Comparison of ENCODE assay signal across 1 cellular context in the genomic region with DNA sequence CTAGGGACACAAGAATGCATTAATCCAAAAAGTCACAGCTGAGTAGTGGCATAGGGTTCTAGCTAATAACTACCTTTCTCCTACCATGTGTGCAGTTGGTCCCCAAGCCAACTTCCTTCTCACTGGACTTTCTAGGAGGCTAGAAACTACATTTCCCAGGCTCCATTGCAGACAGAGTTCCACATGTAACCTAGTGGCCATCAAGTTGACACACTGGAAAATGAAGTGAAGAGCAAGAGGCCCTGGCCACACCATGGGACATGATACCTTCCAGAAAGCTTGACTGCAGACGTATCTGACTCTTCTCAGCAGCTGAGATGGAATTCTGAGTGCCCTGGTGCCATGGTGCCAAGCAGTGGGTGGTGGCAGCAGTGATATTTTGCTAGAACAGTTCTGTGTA.
A peak's percentile ranks its signal among the peaks of the same experiment; 100 is the strongest.
TF ChIP-seq lines count a peak whose summit lies in the region.

No MANE protein-coding gene starts in this region.

TF ChIP-seq in K562, 482 proteins besides CTCF, POLR2A, EP300 and RAD21 (continued from another document and continues in another):
- TF ChIP-seq, protein P1, sequence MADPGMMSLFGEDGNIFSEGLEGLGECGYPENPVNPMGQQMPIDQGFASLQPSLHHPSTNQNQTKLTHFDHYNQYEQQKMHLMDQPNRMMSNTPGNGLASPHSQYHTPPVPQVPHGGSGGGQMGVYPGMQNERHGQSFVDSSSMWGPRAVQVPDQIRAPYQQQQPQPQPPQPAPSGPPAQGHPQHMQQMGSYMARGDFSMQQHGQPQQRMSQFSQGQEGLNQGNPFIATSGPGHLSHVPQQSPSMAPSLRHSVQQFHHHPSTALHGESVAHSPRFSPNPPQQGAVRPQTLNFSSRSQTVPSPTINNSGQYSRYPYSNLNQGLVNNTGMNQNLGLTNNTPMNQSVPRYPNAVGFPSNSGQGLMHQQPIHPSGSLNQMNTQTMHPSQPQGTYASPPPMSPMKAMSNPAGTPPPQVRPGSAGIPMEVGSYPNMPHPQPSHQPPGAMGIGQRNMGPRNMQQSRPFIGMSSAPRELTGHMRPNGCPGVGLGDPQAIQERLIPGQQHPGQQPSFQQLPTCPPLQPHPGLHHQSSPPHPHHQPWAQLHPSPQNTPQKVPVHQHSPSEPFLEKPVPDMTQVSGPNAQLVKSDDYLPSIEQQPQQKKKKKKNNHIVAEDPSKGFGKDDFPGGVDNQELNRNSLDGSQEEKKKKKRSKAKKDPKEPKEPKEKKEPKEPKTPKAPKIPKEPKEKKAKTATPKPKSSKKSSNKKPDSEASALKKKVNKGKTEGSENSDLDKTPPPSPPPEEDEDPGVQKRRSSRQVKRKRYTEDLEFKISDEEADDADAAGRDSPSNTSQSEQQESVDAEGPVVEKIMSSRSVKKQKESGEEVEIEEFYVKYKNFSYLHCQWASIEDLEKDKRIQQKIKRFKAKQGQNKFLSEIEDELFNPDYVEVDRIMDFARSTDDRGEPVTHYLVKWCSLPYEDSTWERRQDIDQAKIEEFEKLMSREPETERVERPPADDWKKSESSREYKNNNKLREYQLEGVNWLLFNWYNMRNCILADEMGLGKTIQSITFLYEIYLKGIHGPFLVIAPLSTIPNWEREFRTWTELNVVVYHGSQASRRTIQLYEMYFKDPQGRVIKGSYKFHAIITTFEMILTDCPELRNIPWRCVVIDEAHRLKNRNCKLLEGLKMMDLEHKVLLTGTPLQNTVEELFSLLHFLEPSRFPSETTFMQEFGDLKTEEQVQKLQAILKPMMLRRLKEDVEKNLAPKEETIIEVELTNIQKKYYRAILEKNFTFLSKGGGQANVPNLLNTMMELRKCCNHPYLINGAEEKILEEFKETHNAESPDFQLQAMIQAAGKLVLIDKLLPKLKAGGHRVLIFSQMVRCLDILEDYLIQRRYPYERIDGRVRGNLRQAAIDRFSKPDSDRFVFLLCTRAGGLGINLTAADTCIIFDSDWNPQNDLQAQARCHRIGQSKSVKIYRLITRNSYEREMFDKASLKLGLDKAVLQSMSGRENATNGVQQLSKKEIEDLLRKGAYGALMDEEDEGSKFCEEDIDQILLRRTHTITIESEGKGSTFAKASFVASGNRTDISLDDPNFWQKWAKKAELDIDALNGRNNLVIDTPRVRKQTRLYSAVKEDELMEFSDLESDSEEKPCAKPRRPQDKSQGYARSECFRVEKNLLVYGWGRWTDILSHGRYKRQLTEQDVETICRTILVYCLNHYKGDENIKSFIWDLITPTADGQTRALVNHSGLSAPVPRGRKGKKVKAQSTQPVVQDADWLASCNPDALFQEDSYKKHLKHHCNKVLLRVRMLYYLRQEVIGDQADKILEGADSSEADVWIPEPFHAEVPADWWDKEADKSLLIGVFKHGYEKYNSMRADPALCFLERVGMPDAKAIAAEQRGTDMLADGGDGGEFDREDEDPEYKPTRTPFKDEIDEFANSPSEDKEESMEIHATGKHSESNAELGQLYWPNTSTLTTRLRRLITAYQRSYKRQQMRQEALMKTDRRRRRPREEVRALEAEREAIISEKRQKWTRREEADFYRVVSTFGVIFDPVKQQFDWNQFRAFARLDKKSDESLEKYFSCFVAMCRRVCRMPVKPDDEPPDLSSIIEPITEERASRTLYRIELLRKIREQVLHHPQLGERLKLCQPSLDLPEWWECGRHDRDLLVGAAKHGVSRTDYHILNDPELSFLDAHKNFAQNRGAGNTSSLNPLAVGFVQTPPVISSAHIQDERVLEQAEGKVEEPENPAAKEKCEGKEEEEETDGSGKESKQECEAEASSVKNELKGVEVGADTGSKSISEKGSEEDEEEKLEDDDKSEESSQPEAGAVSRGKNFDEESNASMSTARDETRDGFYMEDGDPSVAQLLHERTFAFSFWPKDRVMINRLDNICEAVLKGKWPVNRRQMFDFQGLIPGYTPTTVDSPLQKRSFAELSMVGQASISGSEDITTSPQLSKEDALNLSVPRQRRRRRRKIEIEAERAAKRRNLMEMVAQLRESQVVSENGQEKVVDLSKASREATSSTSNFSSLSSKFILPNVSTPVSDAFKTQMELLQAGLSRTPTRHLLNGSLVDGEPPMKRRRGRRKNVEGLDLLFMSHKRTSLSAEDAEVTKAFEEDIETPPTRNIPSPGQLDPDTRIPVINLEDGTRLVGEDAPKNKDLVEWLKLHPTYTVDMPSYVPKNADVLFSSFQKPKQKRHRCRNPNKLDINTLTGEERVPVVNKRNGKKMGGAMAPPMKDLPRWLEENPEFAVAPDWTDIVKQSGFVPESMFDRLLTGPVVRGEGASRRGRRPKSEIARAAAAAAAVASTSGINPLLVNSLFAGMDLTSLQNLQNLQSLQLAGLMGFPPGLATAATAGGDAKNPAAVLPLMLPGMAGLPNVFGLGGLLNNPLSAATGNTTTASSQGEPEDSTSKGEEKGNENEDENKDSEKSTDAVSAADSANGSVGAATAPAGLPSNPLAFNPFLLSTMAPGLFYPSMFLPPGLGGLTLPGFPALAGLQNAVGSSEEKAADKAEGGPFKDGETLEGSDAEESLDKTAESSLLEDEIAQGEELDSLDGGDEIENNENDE (IDR thresholded peaks at IDR 0.05; ENCODE audit: low read depth, low read length), result no peak
- no peak for TF ChIP-seq FOXJ3 (CRISPR knock-in tag; IDR thresholded peaks at IDR 0.05)
- TF ChIP-seq, protein P2, sequence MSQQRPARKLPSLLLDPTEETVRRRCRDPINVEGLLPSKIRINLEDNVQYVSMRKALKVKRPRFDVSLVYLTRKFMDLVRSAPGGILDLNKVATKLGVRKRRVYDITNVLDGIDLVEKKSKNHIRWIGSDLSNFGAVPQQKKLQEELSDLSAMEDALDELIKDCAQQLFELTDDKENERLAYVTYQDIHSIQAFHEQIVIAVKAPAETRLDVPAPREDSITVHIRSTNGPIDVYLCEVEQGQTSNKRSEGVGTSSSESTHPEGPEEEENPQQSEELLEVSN (IDR thresholded peaks at IDR 0.05; ENCODE audit: borderline replicate concordance in 1 of 2, extremely low read depth in 1 of 2, insufficient read depth in 1 of 2, insufficient read length in 1 of 2, low read depth in 1 of 2, low read length in 1 of 2, poor library complexity in 1 of 2, severe bottlenecking in 1 of 2), result no peak
- no peak for TF ChIP-seq DNMT1 (IDR thresholded peaks at IDR 0.05)
- TF ChIP-seq, protein P3, sequence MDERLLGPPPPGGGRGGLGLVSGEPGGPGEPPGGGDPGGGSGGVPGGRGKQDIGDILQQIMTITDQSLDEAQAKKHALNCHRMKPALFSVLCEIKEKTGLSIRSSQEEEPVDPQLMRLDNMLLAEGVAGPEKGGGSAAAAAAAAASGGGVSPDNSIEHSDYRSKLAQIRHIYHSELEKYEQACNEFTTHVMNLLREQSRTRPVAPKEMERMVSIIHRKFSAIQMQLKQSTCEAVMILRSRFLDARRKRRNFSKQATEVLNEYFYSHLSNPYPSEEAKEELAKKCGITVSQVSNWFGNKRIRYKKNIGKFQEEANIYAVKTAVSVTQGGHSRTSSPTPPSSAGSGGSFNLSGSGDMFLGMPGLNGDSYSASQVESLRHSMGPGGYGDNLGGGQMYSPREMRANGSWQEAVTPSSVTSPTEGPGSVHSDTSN (CRISPR knock-in tag; IDR thresholded peaks at IDR 0.05; ENCODE audit: low read depth), result no peak
- TF ChIP-seq, protein P3 (tag; conservative IDR thresholded peaks at IDR 0.05; ENCODE audit: low read depth), result 0 out of 2 replicates have a peak, but pooled peaks have one; percentile 45
- no peak for TF ChIP-seq CREB1 (IDR thresholded peaks at IDR 0.05)
- TF ChIP-seq CREB1 (CRISPR knock-in tag; IDR thresholded peaks at IDR 0.05), result no peak
- no peak for TF ChIP-seq ZNF644 (tag; IDR thresholded peaks at IDR 0.05; ENCODE audit: low read depth)
- TF ChIP-seq HEY1 (CRISPR knock-in tag; IDR thresholded peaks at IDR 0.05; ENCODE audit: borderline replicate concordance), result no peak
- TF ChIP-seq, protein P4, sequence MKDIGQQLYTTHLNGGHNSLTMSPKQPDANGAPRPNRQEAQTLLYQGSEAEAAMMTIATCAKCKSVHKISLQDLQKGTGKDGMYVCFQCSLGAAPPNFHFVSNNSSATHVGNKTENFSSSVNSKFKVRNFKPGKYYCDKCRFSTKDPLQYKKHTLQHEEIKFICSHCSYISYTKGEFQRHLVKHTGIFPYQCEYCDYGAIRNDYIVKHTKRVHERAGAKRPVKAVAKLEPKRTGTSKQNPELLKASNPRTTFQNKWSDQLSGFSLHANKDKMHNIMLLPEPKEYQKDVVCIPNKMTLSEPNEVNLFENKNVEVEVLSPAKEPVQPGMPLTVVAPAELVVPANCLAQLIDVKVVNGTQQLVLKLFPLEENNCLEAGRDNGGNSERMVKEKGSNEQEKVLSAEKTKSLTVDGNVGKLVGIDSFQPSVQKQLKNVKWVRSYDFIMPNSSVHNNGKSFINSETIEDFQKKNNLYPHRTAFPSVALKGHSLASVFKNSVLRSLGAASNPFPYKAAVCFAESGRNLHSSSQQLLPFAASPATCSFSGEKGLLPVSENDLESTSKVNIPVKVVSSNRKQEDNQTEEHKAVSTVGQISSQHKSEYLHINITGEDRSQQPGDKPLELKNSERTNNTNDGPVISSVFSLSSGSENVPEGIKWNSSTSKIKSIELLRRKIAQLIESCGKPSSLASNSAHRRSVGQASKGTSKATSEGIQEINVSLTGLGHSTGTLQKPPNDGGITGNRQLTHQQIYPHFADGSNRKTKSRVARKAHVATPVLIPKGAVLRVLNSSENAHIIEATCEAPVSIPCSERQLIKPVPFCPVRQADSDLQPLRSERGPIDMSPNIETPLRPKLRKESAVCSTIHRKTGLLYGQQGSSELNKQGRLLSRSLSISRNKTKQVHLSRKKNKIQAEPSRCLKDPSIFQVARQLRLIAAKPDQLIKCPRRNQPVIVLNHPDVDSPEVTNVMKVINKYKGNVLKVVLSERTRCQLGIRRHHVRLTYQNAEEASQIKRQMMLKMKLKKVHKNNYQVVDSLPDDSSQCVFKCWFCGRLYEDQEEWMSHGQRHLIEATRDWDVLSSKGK (CRISPR knock-in tag; IDR thresholded peaks at IDR 0.05), result no peak
- TF ChIP-seq ZNF589 (CRISPR knock-in tag; IDR thresholded peaks at IDR 0.05; ENCODE audit: low read depth), result no peak
- TF ChIP-seq, protein P5, sequence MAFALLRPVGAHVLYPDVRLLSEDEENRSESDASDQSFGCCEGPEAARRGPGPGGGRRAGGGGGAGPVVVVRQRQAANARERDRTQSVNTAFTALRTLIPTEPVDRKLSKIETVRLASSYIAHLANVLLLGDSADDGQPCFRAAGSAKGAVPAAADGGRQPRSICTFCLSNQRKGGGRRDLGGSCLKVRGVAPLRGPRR (CRISPR knock-in tag; IDR thresholded peaks at IDR 0.05), result no peak
- no peak for TF ChIP-seq FUS (optimal IDR thresholded peaks at IDR 0.05; ENCODE audit: low read depth, low read length)
